ENCODE assay signal across 17 cellular contexts in genomic region chr1:68132426-68133130, GRCh38.
"Had no signal": no experiment of that assay in that cellular context is flagged by ENCODE, and none has a peak within 500 bp of the region (broad histone marks: within the 10 kb centered on the region; RNA-seq: fewer than 3 reads in every experiment).

No MANE protein-coding gene starts in this region.

- ATAC-seq: left colon; left ventricle myocardium superior; stimulated activated effector memory CD8-positive, alpha-beta T cell treated with anti-CD3 and anti-CD28 coated beads, Interleukin-12 subunit alpha, Interleukin-12 subunit beta, amount 100 ng/mL, for 72 hours; stimulated activated naive CD8-positive, alpha-beta T cell treated with anti-CD3 and anti-CD28 coated beads, Interleukin-15, Interleukin-2, amounts not matched to agents 100 U/mL and 50 U/mL, for 24 hours had no signal

- H3K36me3 ChIP-seq: gastrocnemius medialis had no signal

- H3K9me3 ChIP-seq: gastrocnemius medialis, right atrium auricular region, transverse colon had no signal

- DNase-seq: effector memory CD4-positive, alpha-beta T cell; erythroblast; gastrocnemius medialis; immature natural killer cell; left colon; left ventricle myocardium superior; mesendoderm; naive B cell; stimulated activated CD4-positive, alpha-beta T cell treated with anti-CD3 and anti-CD28 coated beads, Interleukin-4, amount 100 ng/mL, for 1 hour; stimulated activated CD8-positive, alpha-beta memory T cell treated with anti-CD3 and anti-CD28 coated beads, Interleukin-4, amount 100 ng/mL, for 48 hours; stimulated activated naive CD8-positive, alpha-beta T cell treated with anti-CD3 and anti-CD28 coated beads, Interleukin-15, Interleukin-2, amounts not matched to agents 100 U/mL and 50 U/mL, for 24 hours; transverse colon had no signal

- H3K4me3 ChIP-seq: cardiac muscle cell, gastrocnemius medialis, lung, right atrium auricular region, smooth muscle cell, transverse colon had no signal

- H3K27me3 ChIP-seq: cardiac muscle cell, gastrocnemius medialis, right atrium auricular region, transverse colon had no signal

- H3K27ac ChIP-seq: cardiac muscle cell, gastrocnemius medialis, right atrium auricular region, transverse colon had no signal
